10 cellular contexts compared by ENCODE assay signal in genomic region chr6:29071831-29072723, GRCh38. TPM values are rescaled to one million over a fixed set of nuclear protein-coding genes. Genes with fewer than 3 reads are reported as not detected.
A peak's percentile ranks its signal among the peaks of the same experiment; 100 is the strongest.
DNase-seq lines count a peak whose midpoint lies in the region; ATAC-seq and TF ChIP-seq lines count a peak whose summit lies in the region.
"Had no signal": no experiment of that assay in that cellular context is flagged by ENCODE, and none has a peak within 500 bp of the region (broad histone marks: within the 10 kb centered on the region; RNA-seq: fewer than 3 reads in every experiment).

No MANE protein-coding gene starts in this region.

- no peaks in the 10 kb centered on the region for H3K4me1 Mint-ChIP-seq in mesothelial cell of epicardium

- H3K36me3 ChIP-seq in BJ (ENCODE audit: control insufficient read depth, insufficient read depth, low read length) (no peaks in the 10 kb centered on the region), vagina (no peaks in the 10 kb centered on the region), heart right ventricle (no peaks in the 10 kb centered on the region)

- no peak overlapping the region for H3K4me3 Mint-ChIP-seq in mesothelial cell of epicardium

- CTCF ChIA-PET in BJ (lab: Yijun Ruan, JAX) = interaction anchor here (0.8 kb wide), 1 partner anchor 12 kb away, joined by 3 read pairs; no protein-coding TSS in a partner anchor

- ATAC-seq in GM18907 (IDR thresholded peaks at IDR 0.05; ENCODE audit: unreplicated experiment) = peak; percentile 45
- ATAC-seq in heart right ventricle = no peak

- no peak for TF ChIP-seq POLR2A in vagina (IDR thresholded peaks at IDR 0.05)

- H3K27me3 Mint-ChIP-seq in mesothelial cell of epicardium (ENCODE audit: low read depth) = peaks cover 43% of the 10 kb centered on the region

- H3K4me3 ChIP-seq in BJ (ENCODE audit: low read depth, low read length) (no peak overlapping the region), vagina (no peak overlapping the region), heart right ventricle (no peak overlapping the region)

- peak; percentile 41; the same call in 1 of the 2 replicates for TF ChIP-seq CTCF in BJ (IDR thresholded peaks at IDR 0.05; ENCODE audit: insufficient read depth, low read depth, low read length)
- TF ChIP-seq CTCF in mesothelial cell of epicardium (IDR thresholded peaks at IDR 0.05; ENCODE audit: unreplicated experiment) = peak; percentile 44
- no peak for TF ChIP-seq CTCF in vagina (IDR thresholded peaks at IDR 0.05)
- TF ChIP-seq CTCF in heart right ventricle (IDR thresholded peaks at IDR 0.05) = peak in 3 of 9 donors; percentile 14 to 41 (median 20)

- H3K4me1 ChIP-seq in vagina (no peaks in the 10 kb centered on the region), heart right ventricle (no peaks in the 10 kb centered on the region)

- no peaks in the 10 kb centered on the region for H3K36me3 Mint-ChIP-seq in mesothelial cell of epicardium

- whole genome bisulfite sequencing in heart right ventricle, 2 donors = 29% methylated on average over 9 of the region's 9 CpGs

- POLR2A ChIA-PET in BJ (lab: Charles Lee) = no interaction called here

- intact Hi-C loops in vagina (cut with DNase I) = no loop called here
- intact Hi-C loops in heart right ventricle (cut with DNase I) = no loop called here

- no peak overlapping the region for H3K27ac ChIP-seq in vagina
- no peak overlapping the region for H3K27ac ChIP-seq in heart right ventricle

- DNase-seq in BJ (ENCODE audit: low read depth) (no peak), NCI-H1930 (lab: John Stamatoyannopoulos, UW) (peak; percentile 1 to 11), T47D (ENCODE audit: low read depth in 1 of 2, low spot score in 1 of 2) (peak; percentile 8 to 64), mesothelial cell of epicardium (ENCODE audit: low spot score in 2 of 2, unreplicated experiment in 2 of 2) (no peak), vagina (ENCODE audit: extremely low spot score in 2 of 2) (no peak), heart right ventricle (no peak)
- DNase-seq in effector CD4-positive, alpha-beta T cell = no peak

- no peak overlapping the region for H3K27ac Mint-ChIP-seq in mesothelial cell of epicardium

- H3K9me3 Mint-ChIP-seq in mesothelial cell of epicardium = peaks cover 14% of the 10 kb centered on the region

- H3K27me3 ChIP-seq in BJ (ENCODE audit: control insufficient read depth, insufficient read depth, low read length) (no peaks in the 10 kb centered on the region), vagina (no peaks in the 10 kb centered on the region), heart right ventricle (peaks cover 0 to 15% (median 4%) of the 10 kb centered on the region in 7 donors)

- H3K9me3 ChIP-seq in vagina (no peaks in the 10 kb centered on the region), heart right ventricle (peaks cover 0 to 14% (median 0%) of the 10 kb centered on the region in 11 donors)

- in situ Hi-C loops in T47D (cut with HindIII; ENCODE audit: low pct_unique_long_range_greater_than_20kb, low sequenced_read_pairs) = no loop called here

RNA-seq across cellular contexts. Expression of gene OR2B3, which starts 15.0 kb away (rescaled TPM):
- not detected in 2 replicates for polyA plus RNA-seq in BJ (2011; rRNA removed)
- polyA minus RNA-seq in BJ (2011; rRNA and poly(A)+ RNA removed) = not detected in 2 replicates
- not detected in 3 replicates for total RNA-seq in mesothelial cell of epicardium
- not detected for total RNA-seq in vagina
- total RNA-seq in heart right ventricle = not detected
- polyA plus RNA-seq in heart right ventricle = not detected
- total RNA-seq: temporal lobe had no signal
- polyA plus RNA-seq: esophagus had no signal

RNA-seq across cellular contexts. Expression of gene OR2W1, which starts 27.1 kb away (rescaled TPM):
- not detected in 2 replicates for polyA plus RNA-seq in BJ (2011; rRNA removed)
- not detected in 2 replicates for polyA minus RNA-seq in BJ (2011; rRNA and poly(A)+ RNA removed)
- not detected in 3 replicates for total RNA-seq in mesothelial cell of epicardium
- total RNA-seq in vagina = not detected
- total RNA-seq in heart right ventricle = not detected
- not detected for polyA plus RNA-seq in heart right ventricle
- total RNA-seq: temporal lobe had no signal
- polyA plus RNA-seq: esophagus had no signal

RNA-seq across cellular contexts. Expression of gene OR2J1, which starts 27.2 kb away (rescaled TPM):
- polyA plus RNA-seq in BJ (2011; rRNA removed) (not detected in 2 replicates), heart right ventricle (not detected)
- not detected in 2 replicates for polyA minus RNA-seq in BJ (2011; rRNA and poly(A)+ RNA removed)
- total RNA-seq in mesothelial cell of epicardium (not detected in 3 replicates), vagina (not detected), heart right ventricle (not detected)
- polyA plus RNA-seq: esophagus had no signal

RNA-seq across cellular contexts. Expression of gene OR2J3, which starts 35.8 kb away (rescaled TPM):
- not detected in 2 replicates for polyA plus RNA-seq in BJ (2011; rRNA removed)
- polyA minus RNA-seq in BJ (2011; rRNA and poly(A)+ RNA removed) = not detected in 2 replicates
- total RNA-seq in mesothelial cell of epicardium = 0.07 to 0.16 TPM in 2 of 3 replicates, not detected in the other
- total RNA-seq in vagina = not detected
- total RNA-seq in heart right ventricle = not detected
- not detected for polyA plus RNA-seq in heart right ventricle
- total RNA-seq: temporal lobe had no signal
- polyA plus RNA-seq: esophagus had no signal

Comparison
In these comparisons a context has a peak if more than half of its experiments do, and no peak if none do; other contexts are left out.
1. DNase-seq: peak in NCI-H1930 (2 of 2) and T47D (2 of 2); none in BJ (single experiment), mesothelial cell of epicardium (0 of 2), vagina (0 of 2), heart right ventricle (0 of 2) and effector CD4-positive, alpha-beta T cell (single experiment).
2. CTCF ChIP-seq: peak in BJ (single experiment) and mesothelial cell of epicardium (single experiment); none in vagina (0 of 3).